Comparison of ENCODE assay signal across 11 cellular contexts in the genomic region with DNA sequence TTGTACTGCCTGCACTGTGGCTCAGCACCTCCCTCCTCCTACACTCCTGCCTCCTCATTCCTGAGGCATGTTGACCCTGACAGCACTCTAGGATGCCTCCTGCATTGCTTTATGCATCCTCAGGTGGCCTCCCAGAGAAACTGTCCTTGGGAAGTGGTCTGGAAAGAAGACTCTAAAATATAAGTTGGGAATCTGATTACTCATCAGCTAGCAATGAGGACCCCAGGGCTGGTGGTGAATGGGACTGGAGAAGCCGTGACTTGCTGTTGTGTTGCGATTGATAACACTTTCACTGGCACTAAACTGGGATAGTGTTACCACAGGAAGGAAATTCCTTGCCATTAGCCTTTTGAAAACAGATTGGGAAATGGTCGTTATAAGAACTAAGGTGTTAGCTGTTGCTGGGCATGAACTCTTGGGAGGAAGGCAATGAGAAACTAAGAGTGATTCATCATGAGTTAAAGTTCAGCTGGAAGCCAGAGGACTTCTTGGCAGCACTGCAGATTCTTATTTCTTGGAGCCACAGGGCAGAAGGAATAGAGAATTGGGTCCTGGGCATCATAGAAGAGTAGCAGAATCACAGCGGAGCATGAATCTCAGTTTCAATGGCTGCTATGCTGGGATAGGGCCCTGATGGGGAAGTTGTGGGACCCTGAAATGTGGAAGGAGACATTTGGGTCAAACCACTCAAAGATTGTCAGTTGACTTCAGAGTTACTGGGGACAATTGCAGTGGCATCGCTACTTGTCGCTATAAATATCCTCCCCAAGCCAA. TPM values are rescaled to one million over a fixed set of nuclear protein-coding genes. Genes with fewer than 3 reads are reported as not detected.
DNase-seq lines count a peak whose midpoint lies in the region; TF ChIP-seq lines count a peak whose summit lies in the region.
"Had no signal": no experiment of that assay in that cellular context is flagged by ENCODE, and none has a peak within 500 bp of the region (broad histone marks: within the 10 kb centered on the region; RNA-seq: fewer than 3 reads in every experiment).

No MANE protein-coding gene starts in this region.

- H2AFZ ChIP-seq in PC-9 = no peak overlapping the region; the same call in 1 of the 2 replicates

- intact Hi-C loops in MCF 10A (cut with micrococcal nuclease) (no loop called here), breast epithelium (cut with DNase I; ENCODE audit: low total_unique reads) (no loop called here), PC-9 (cut with micrococcal nuclease; ENCODE audit: unreplicated experiment) (loop anchor here (1.0 kb wide), 3 partner anchors 62 to 197 kb away; no protein-coding TSS in a partner anchor)

- H3K9me2 ChIP-seq in PC-9 (ENCODE audit: insufficient read depth) = no peaks in the 10 kb centered on the region

- H3K36me3 Mint-ChIP-seq in MCF 10A (ENCODE audit: insufficient read depth, unreplicated experiment) = no peaks in the 10 kb centered on the region

- DNase-seq in MCF 10A (ENCODE audit: unreplicated experiment) (peak; percentile 88), breast epithelium (ENCODE audit: low spot score in 2 of 2) (no peak), PC-9 (peak; percentile 76 to 97), fibroblast of mammary gland (ENCODE audit: low read depth) (peak; percentile 70), superior temporal gyrus (ENCODE audit: extremely low spot score) (peak; percentile 5), GM19240 (ENCODE audit: insufficient read length, low spot score) (no peak), NCI-H2196 treated with DMSO at 0.1 percent for 48 hours (lab: John Stamatoyannopoulos, UW; ENCODE audit: unreplicated experiment) (no peak)
- no peak for DNase-seq in activated CD8-positive, alpha-beta memory T cell treated with anti-CD3 and anti-CD28 coated beads, Interleukin-2, amount 50 U/mL, for 48 hours
- DNase-seq: tibial artery had no signal

- no peaks in the 10 kb centered on the region for H3K27me3 Mint-ChIP-seq in MCF 10A (ENCODE audit: insufficient read depth, unreplicated experiment)

- CTCF ChIA-PET in MCF 10A (lab: Yijun Ruan, JAX) = interaction anchor here (0.6 to 1.1 kb wide), 4 partner anchors 59 to 167 kb away, joined by 3 to 4 read pairs (median 3); no protein-coding TSS in a partner anchor
- CTCF ChIA-PET in PC-9 (lab: Charles Lee) = interaction anchor here (0.5 to 1.8 kb wide), 3 partner anchors 51 to 196 kb away, joined by 3 to 6 read pairs (median 6); no protein-coding TSS in a partner anchor

- no TSS peak for BruUV-seq in MCF 10A (replicated peaks; lab: Mats Ljungman, UMichigan)
- BruUV-seq in PC-9 (replicated peaks; lab: Mats Ljungman, UMichigan) = no TSS peak

- H3K4me2 ChIP-seq in PC-9 = peak overlapping the region; percentile 56

- H3K27ac ChIP-seq in breast epithelium (no peak overlapping the region), PC-9 (peak overlapping the region; percentile 99)
- H3K27ac ChIP-seq: coronary artery, tibial artery had no signal

- H3K27me3 ChIP-seq in breast epithelium (no peaks in the 10 kb centered on the region), PC-9 (ENCODE audit: insufficient read depth, low read depth) (no peaks in the 10 kb centered on the region)
- H3K27me3 ChIP-seq: tibial artery had no signal

- TF ChIP-seq POLR2A in breast epithelium (IDR thresholded peaks at IDR 0.05) = no peak

- TF ChIP-seq CTCF in MCF 10A (IDR thresholded peaks at IDR 0.05; ENCODE audit: unreplicated experiment) (no peak), breast epithelium (IDR thresholded peaks at IDR 0.05) (no peak), PC-9 (conservative IDR thresholded peaks at IDR 0.05) (no peak), fibroblast of mammary gland (conservative IDR thresholded peaks at IDR 0.05; ENCODE audit: control insufficient read depth, insufficient read depth, low read depth, low read length) (no peak)

- H3F3A ChIP-seq in PC-9 (ENCODE audit: insufficient read depth, low read depth) = peaks cover 56% of the 10 kb centered on the region

- peaks cover 33% of the 10 kb centered on the region for H3K4me1 Mint-ChIP-seq in MCF 10A (ENCODE audit: insufficient read depth, unreplicated experiment)

- H3K27ac Mint-ChIP-seq in MCF 10A (ENCODE audit: low read depth, unreplicated experiment) = peak overlapping the region; percentile 68
- H3K27ac Mint-ChIP-seq: activated T-helper 2 cell treated with anti-CD3 and anti-CD28 coated beads, Interferon-gamma antibody, Interleukin-2, Interleukin-4, amounts not matched to agents 10 μg/mL and 5 μg/mL and 100 μg/mL, durations not matched to agents 14 hours and 24 hours and 36 hours had no signal

- POLR2A ChIA-PET in MCF 10A (lab: Yijun Ruan, JAX) = interaction anchor here (0.6 to 1.5 kb wide), 4 partner anchors 11 to 152 kb away, joined by 3 to 4 read pairs (median 3); no protein-coding TSS in a partner anchor
- POLR2A ChIA-PET in PC-9 (lab: Charles Lee; ENCODE audit: unreplicated experiment) = interaction anchor here (0.6 to 1.2 kb wide), 3 partner anchors 64 to 108 kb away, joined by 3 to 6 read pairs (median 4); no protein-coding TSS in a partner anchor

- no peaks in the 10 kb centered on the region for H3K79me2 ChIP-seq in PC-9 (ENCODE audit: low read depth)

- no peaks in the 10 kb centered on the region for H3K4me1 ChIP-seq in breast epithelium
- H3K4me1 ChIP-seq in PC-9 (replicated peaks; ENCODE audit: insufficient read depth) = peaks cover 67% of the 10 kb centered on the region
- H3K4me1 ChIP-seq: tibial artery had no signal

- peaks cover 7% of the 10 kb centered on the region for H3K9me3 Mint-ChIP-seq in MCF 10A (ENCODE audit: unreplicated experiment)

- no peak overlapping the region for H3K4me3 ChIP-seq in breast epithelium
- H3K4me3 ChIP-seq in PC-9 = no peak overlapping the region
- no peak overlapping the region for H3K4me3 ChIP-seq in fibroblast of mammary gland (ENCODE audit: control insufficient read depth, low read depth, low read length)
- H3K4me3 ChIP-seq: coronary artery, tibial artery had no signal

- no peaks in the 10 kb centered on the region for H4K20me1 ChIP-seq in PC-9 (ENCODE audit: insufficient read depth)

- no peaks in the 10 kb centered on the region for H3K9me3 ChIP-seq in breast epithelium
- H3K9me3 ChIP-seq in PC-9 (ENCODE audit: insufficient read depth, low read depth) = peaks cover 25% of the 10 kb centered on the region
- H3K9me3 ChIP-seq: tibial artery had no signal

- peak overlapping the region; percentile 41 for H3K4me3 Mint-ChIP-seq in MCF 10A (ENCODE audit: unreplicated experiment)

- H3K36me3 ChIP-seq in breast epithelium = no peaks in the 10 kb centered on the region
- H3K36me3 ChIP-seq in PC-9 (ENCODE audit: low read depth) = peaks cover 29% of the 10 kb centered on the region
- H3K36me3 ChIP-seq: tibial artery had no signal

RNA-seq across cellular contexts. Expression of a gene that starts 10.1 kb away (rescaled TPM):
- total RNA-seq in MCF 10A (2022) (not detected in 2 replicates), breast epithelium (not detected), PC-9 (2021) (0.37 and 0.53 TPM in 2 replicates)

RNA-seq across cellular contexts. Expression of a gene that starts 52.2 kb away (rescaled TPM):
- total RNA-seq in MCF 10A (2022) (1.4 and 2.4 TPM in 2 replicates), breast epithelium (1 to 10 TPM; 2.6 to 8.5 (median 5.8) TPM), PC-9 (2021) (4.1 and 7.6 TPM in 2 replicates)

Comparison
In these comparisons a context has a peak if more than half of its experiments do, and no peak if none do; other contexts are left out.
1. DNase-seq: peak in MCF 10A (single experiment), PC-9 (2 of 2), fibroblast of mammary gland (single experiment) and superior temporal gyrus (single experiment); none in breast epithelium (0 of 2), GM19240 (single experiment), NCI-H2196 treated with DMSO at 0.1 percent for 48 hours (single experiment) and activated CD8-positive, alpha-beta memory T cell treated with anti-CD3 and anti-CD28 coated beads, Interleukin-2, amount 50 U/mL, for 48 hours (single experiment).